Comparison of ENCODE assay signal across 8 cellular contexts in genomic region chr17:28406478-28406824, GRCh38. TPM values are rescaled to one million over a fixed set of nuclear protein-coding genes. Genes with fewer than 3 reads are reported as not detected.
DNase-seq lines count a peak whose midpoint lies in the region; ATAC-seq, FAIRE-seq and TF ChIP-seq lines count a peak whose summit lies in the region.

No MANE protein-coding gene starts in this region.

- H3K4me3 ChIP-seq in mononuclear cell (ENCODE audit: low read length) = peak overlapping the region; percentile 47

- no peaks in the 10 kb centered on the region for H3K9me3 ChIP-seq in mononuclear cell (ENCODE audit: low read depth, low read length)

- DNase-seq in GM12892 (ENCODE audit: insufficient read length) (no peak), NCI-H526 treated with DMSO at 0.1 percent for 48 hours (lab: John Stamatoyannopoulos, UW) (peak; percentile 46), OCI-M2 (lab: John Stamatoyannopoulos, UW; ENCODE audit: unreplicated experiment) (no peak), 8988T (no peak), cortex of kidney (lab: John Stamatoyannopoulos, UW) (no peak)

- H3K27me3 ChIP-seq in mononuclear cell (ENCODE audit: insufficient read depth, low read length) = peaks cover 3% of the 10 kb centered on the region

- peak overlapping the region; percentile 70 for H3K27ac ChIP-seq in cingulate gyrus (ENCODE audit: low read depth, low read length)

- H3K4me1 ChIP-seq in mononuclear cell (ENCODE audit: insufficient read depth, low read length) = peaks cover 35% of the 10 kb centered on the region

- peak; percentile 9 for FAIRE-seq in GM12892 (lab: Jason Lieb, UNC)

- TF ChIP-seq POLR2A in GM12892 (IDR thresholded peaks at IDR 0.05; ENCODE audit: low read depth, low read length) = no peak

- no peak for ATAC-seq in GM19328 (IDR thresholded peaks at IDR 0.05; ENCODE audit: unreplicated experiment)

RNA-seq across cellular contexts. Expression of gene SLC46A1, which starts 0.4 kb away (rescaled TPM):
- polyA plus RNA-seq in GM12892 (2012; ENCODE audit: missing spikeins) = 6.3 TPM
- total RNA-seq in mononuclear cell = 0.42 TPM

RNA-seq across cellular contexts. Expression of gene SARM1, which starts 35.0 kb away (rescaled TPM):
- polyA plus RNA-seq in GM12892 (2012; ENCODE audit: missing spikeins) = 9.1 TPM
- 8.8 TPM for total RNA-seq in mononuclear cell

RNA-seq across cellular contexts. Expression of gene VTN, which starts 36.3 kb away (rescaled TPM):
- polyA plus RNA-seq in GM12892 (2012; ENCODE audit: missing spikeins) = 0.23 TPM
- not detected for total RNA-seq in mononuclear cell

RNA-seq across cellular contexts. Expression of gene SEBOX, which starts 41.5 kb away (rescaled TPM):
- polyA plus RNA-seq in GM12892 (2012; ENCODE audit: missing spikeins) = not detected
- not detected for total RNA-seq in mononuclear cell

RNA-seq across cellular contexts. Expression of gene POLDIP2, which starts 49.1 kb away (rescaled TPM):
- 84.7 TPM for polyA plus RNA-seq in GM12892 (2012; ENCODE audit: missing spikeins)
- total RNA-seq in mononuclear cell = 26.6 TPM
